In the genomic region with DNA sequence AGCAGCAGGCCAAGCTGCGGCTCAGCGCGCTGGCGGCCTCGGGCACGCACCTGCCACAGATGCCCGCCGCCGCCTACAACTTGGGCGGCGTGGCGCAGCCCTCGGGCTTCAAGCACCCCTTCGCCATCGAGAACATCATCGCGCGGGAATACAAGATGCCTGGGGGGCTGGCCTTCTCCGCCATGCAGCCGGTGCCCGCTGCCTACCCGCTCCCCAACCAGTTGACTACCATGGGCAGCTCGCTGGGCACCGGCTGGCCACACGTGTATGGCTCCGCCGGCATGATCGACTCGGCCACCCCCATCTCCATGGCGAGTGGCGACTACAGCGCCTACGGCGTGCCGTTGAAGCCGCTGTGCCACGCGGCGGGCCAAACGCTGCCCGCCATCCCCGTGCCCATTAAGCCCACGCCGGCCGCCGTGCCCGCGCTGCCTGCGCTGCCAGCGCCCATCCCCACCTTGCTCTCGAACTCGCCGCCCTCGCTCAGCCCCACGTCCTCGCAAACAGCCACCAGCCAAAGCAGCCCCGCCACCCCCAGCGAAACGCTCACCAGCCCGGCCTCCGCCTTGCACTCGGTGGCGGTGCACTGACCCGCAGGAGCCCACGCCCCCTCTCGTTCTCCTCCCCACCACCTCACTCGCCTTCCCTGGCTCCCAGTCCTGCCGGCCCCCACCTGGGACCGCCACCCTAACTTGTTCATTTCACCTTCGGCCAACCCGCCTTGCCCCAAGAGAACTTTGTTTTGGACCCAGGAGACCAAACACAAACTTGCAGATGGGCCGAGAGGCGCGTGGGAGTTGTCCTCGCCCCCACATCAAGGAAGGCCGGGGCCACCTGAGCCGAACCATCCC, we compare ENCODE assay signal across 8 cellular contexts. TPM values are rescaled to one million over a fixed set of nuclear protein-coding genes. Genes with fewer than 3 reads are reported as not detected.
DNase-seq lines count a peak whose midpoint lies in the region; ATAC-seq and TF ChIP-seq lines count a peak whose summit lies in the region.

No MANE protein-coding gene starts in this region.

- in situ Hi-C loops in astrocyte of the spinal cord (cut with HindIII; ENCODE audit: low sequenced_read_pairs), result no loop called here

- peak; percentile 38 for ATAC-seq in HG02885 (IDR thresholded peaks at IDR 0.05; ENCODE audit: poor library complexity, unreplicated experiment)

- H3K9me3 Mint-ChIP-seq in CD14-positive monocyte (peaks cover 0 to 34% (median 19%) of the 10 kb centered on the region in 7 donors), mesothelial cell of epicardium (no peaks in the 10 kb centered on the region)

- peaks cover 95 to 99% (median 95%) of the 10 kb centered on the region in 3 donors for H3K27me3 Mint-ChIP-seq in CD14-positive monocyte (ENCODE audit: low read depth in 3 of 3)
- peaks cover 99% of the 10 kb centered on the region for H3K27me3 Mint-ChIP-seq in mesothelial cell of epicardium (ENCODE audit: low read depth)

- H3K36me3 Mint-ChIP-seq in CD14-positive monocyte (peaks cover 2 to 10% of the 10 kb centered on the region in 2 donors), mesothelial cell of epicardium (no peaks in the 10 kb centered on the region)

- DNase-seq in CD14-positive monocyte (ENCODE audit: low spot score) (no peak), astrocyte of the spinal cord (ENCODE audit: low read depth, low spot score) (no peak), mesothelial cell of epicardium (ENCODE audit: low spot score in 2 of 2, unreplicated experiment in 2 of 2) (no peak), DMS79 (lab: John Stamatoyannopoulos, UW) (no peak), Kasumi-1 (lab: John Stamatoyannopoulos, UW) (no peak), hippocampal formation (lab: John Stamatoyannopoulos, UW) (no peak), putamen (ENCODE audit: low spot score) (no peak)

- intact Hi-C loops in CD14-positive monocyte (cut with micrococcal nuclease), result no loop called here

- H3K4me3 Mint-ChIP-seq in CD14-positive monocyte (peak overlapping the region; percentile 80 to 95), mesothelial cell of epicardium (peak overlapping the region; percentile 61)

- H3K4me1 Mint-ChIP-seq in CD14-positive monocyte (peaks cover 32% of the 10 kb centered on the region), mesothelial cell of epicardium (peaks cover 24% of the 10 kb centered on the region)

- no peak for TF ChIP-seq CTCF in CD14-positive monocyte (IDR thresholded peaks at IDR 0.05)
- TF ChIP-seq CTCF in astrocyte of the spinal cord (IDR thresholded peaks at IDR 0.05; ENCODE audit: low read depth, low read length), result no peak
- no peak for TF ChIP-seq CTCF in mesothelial cell of epicardium (IDR thresholded peaks at IDR 0.05; ENCODE audit: unreplicated experiment)

- H3K27ac Mint-ChIP-seq in CD14-positive monocyte, result no peak overlapping the region
- H3K27ac Mint-ChIP-seq in mesothelial cell of epicardium, result no peak overlapping the region

- peak overlapping the region; percentile 41 for H3K4me3 ChIP-seq in astrocyte of the spinal cord (ENCODE audit: low read depth, low read length)

RNA-seq across cellular contexts. Expression of a gene that starts 1.5 kb away (rescaled TPM):
- polyA plus RNA-seq in CD14-positive monocyte, result not detected
- total RNA-seq in mesothelial cell of epicardium, result not detected in 3 replicates
